In genomic region chr1:94383966-94384408, GRCh38 we compare ENCODE assay signal across 1 cellular context.
TF ChIP-seq lines count a peak whose summit lies in the region.

No MANE protein-coding gene starts in this region.

TF ChIP-seq in HepG2, 621 proteins besides CTCF, POLR2A, EP300 and RAD21 (continued from another document and continues in another):
- no peak for TF ChIP-seq ZNF281 (CRISPR knock-in tag; IDR thresholded peaks at IDR 0.05; ENCODE audit: borderline replicate concordance)
- 0 out of 2 replicates have a peak, but pooled peaks have one; percentile 29 for TF ChIP-seq NFYC (CRISPR knock-in tag; IDR thresholded peaks at IDR 0.05)
- no peak for TF ChIP-seq ZNF784 (CRISPR knock-in tag; IDR thresholded peaks at IDR 0.05; ENCODE audit: borderline replicate concordance)
- peak; percentile 75; the same call in 1 of the 2 replicates for TF ChIP-seq RERE (CRISPR knock-in tag; IDR thresholded peaks at IDR 0.05; ENCODE audit: low read depth)
- peak; percentile 95 for TF ChIP-seq NCOA2 (CRISPR knock-in tag; IDR thresholded peaks at IDR 0.05)
- TF ChIP-seq RFX5 (IDR thresholded peaks at IDR 0.05; ENCODE audit: low read depth, low read length), result no peak
- no peak for TF ChIP-seq ZUFSP (CRISPR knock-in tag; IDR thresholded peaks at IDR 0.05; ENCODE audit: borderline replicate concordance)
- no peak for TF ChIP-seq TRIM22 (IDR thresholded peaks at IDR 0.05)
- no peak for TF ChIP-seq SMAD9 (CRISPR knock-in tag; IDR thresholded peaks at IDR 0.05)
- TF ChIP-seq STAT6 (CRISPR knock-in tag; IDR thresholded peaks at IDR 0.05; ENCODE audit: borderline replicate concordance), result no peak
- peak; percentile 97 for TF ChIP-seq NR2F6 (IDR thresholded peaks at IDR 0.05)
- TF ChIP-seq NR2F6 (CRISPR knock-in tag; IDR thresholded peaks at IDR 0.05), result peak; percentile 96
- TF ChIP-seq MTA1 (CRISPR knock-in tag; IDR thresholded peaks at IDR 0.05; ENCODE audit: borderline replicate concordance), result no peak; the same call in 1 of the 2 replicates
- TF ChIP-seq ZSCAN20 (CRISPR knock-in tag; IDR thresholded peaks at IDR 0.05; ENCODE audit: borderline replicate concordance), result no peak
- peak; percentile 95 for TF ChIP-seq AHDC1 (CRISPR knock-in tag; IDR thresholded peaks at IDR 0.05; ENCODE audit: borderline replicate concordance)
- no peak for TF ChIP-seq BRD4 (CRISPR knock-in tag; IDR thresholded peaks at IDR 0.05)
- TF ChIP-seq MXI1 (IDR thresholded peaks at IDR 0.05; ENCODE audit: borderline replicate concordance, low read depth, low read length), result no peak
- TF ChIP-seq SIN3A (IDR thresholded peaks at IDR 0.05; ENCODE audit: borderline replicate concordance, low read depth, low read length), result 0 out of 2 replicates have a peak, but pooled peaks have one; percentile 14
- TF ChIP-seq ZFP90 (CRISPR knock-in tag; IDR thresholded peaks at IDR 0.05; ENCODE audit: borderline replicate concordance), result no peak
- no peak for TF ChIP-seq IRF1 (CRISPR knock-in tag; IDR thresholded peaks at IDR 0.05; ENCODE audit: low read depth)
- TF ChIP-seq PLSCR1 (CRISPR knock-in tag; IDR thresholded peaks at IDR 0.05; ENCODE audit: borderline replicate concordance), result no peak
- 0 out of 2 replicates have a peak, but pooled peaks have one; percentile 33 for TF ChIP-seq SP5 (CRISPR knock-in tag; IDR thresholded peaks at IDR 0.05; ENCODE audit: borderline replicate concordance, low read depth)
- TF ChIP-seq ZFP36 (IDR thresholded peaks at IDR 0.05; ENCODE audit: borderline replicate concordance, low read depth, low read length, partially characterized antibody), result no peak
- TF ChIP-seq ELK4 (CRISPR knock-in tag; IDR thresholded peaks at IDR 0.05; ENCODE audit: borderline replicate concordance), result no peak
- TF ChIP-seq NONO (IDR thresholded peaks at IDR 0.05), result no peak
- peak; percentile 69 for TF ChIP-seq NONO (CRISPR knock-in tag; conservative IDR thresholded peaks at IDR 0.05)
- TF ChIP-seq ZEB1 (IDR thresholded peaks at IDR 0.05; ENCODE audit: insufficient replicate concordance, low read depth), result no peak
- no peak for TF ChIP-seq MTA3 (CRISPR knock-in tag; IDR thresholded peaks at IDR 0.05)
- no peak for TF ChIP-seq XRCC5 (optimal IDR thresholded peaks at IDR 0.05; ENCODE audit: low read length)
- peak; percentile 77 for TF ChIP-seq ZNF614 (CRISPR knock-in tag; IDR thresholded peaks at IDR 0.05; ENCODE audit: borderline replicate concordance)
